Comparison of ENCODE assay signal across 15 cellular contexts in genomic region chr12:108985750-108986149, GRCh38. TPM values are rescaled to one million over a fixed set of nuclear protein-coding genes. Genes with fewer than 3 reads are reported as not detected.
DNase-seq lines count a peak whose midpoint lies in the region; ATAC-seq, FAIRE-seq and TF ChIP-seq lines count a peak whose summit lies in the region.
"Had no signal": no experiment of that assay in that cellular context is flagged by ENCODE, and none has a peak within 500 bp of the region (broad histone marks: within the 10 kb centered on the region; RNA-seq: fewer than 3 reads in every experiment).

No MANE protein-coding gene starts in this region.

- no peak overlapping the region for H2BK12ac ChIP-seq in H1 (ENCODE audit: low read depth, low read length)

- H2BK120ac ChIP-seq in H1 (replicated peaks; ENCODE audit: low read depth, low read length): no peak overlapping the region

- H3K9me3 Mint-ChIP-seq in CD4-positive, alpha-beta memory T cell: peaks cover 0 to 8% (median 0%) of the 10 kb centered on the region in 8 donors

- no peak overlapping the region for H2BK15ac ChIP-seq in H1 (ENCODE audit: low read length)

- TF ChIP-seq RAD21 in H1 (IDR thresholded peaks at IDR 0.05 in 1 of 2, conservative IDR thresholded peaks at IDR 0.05 in 1 of 2; ENCODE audit: low read depth in 2 of 2, low read length in 2 of 2): no peak

- H3K4me1 ChIP-seq in H1 (replicated peaks in 1 of 4; ENCODE audit: control insufficient read depth in 3 of 4, insufficient read depth in 4 of 4, low read length in 3 of 4) (no peaks in the 10 kb centered on the region), parathyroid adenoma (no peaks in the 10 kb centered on the region)
- H3K4me1 ChIP-seq in CD4-positive, alpha-beta memory T cell (ENCODE audit: insufficient read depth, low read length): no peaks in the 10 kb centered on the region
- H3K4me1 ChIP-seq: BE2C had no signal

- H3K79me1 ChIP-seq in H1 (ENCODE audit: low read depth, low read length): no peaks in the 10 kb centered on the region

- no peak overlapping the region for H3K18ac ChIP-seq in H1 (ENCODE audit: extremely low read depth, low read length)

- H3K27me3 Mint-ChIP-seq in CD4-positive, alpha-beta memory T cell: peaks cover 3 to 5% of the 10 kb centered on the region in 2 donors

- CTCF ChIA-PET in H1 (lab: Charles Lee; ENCODE audit: partially characterized antibody): interaction anchor here (0.5 to 1.1 kb wide), 2 partner anchors 32 to 67 kb away, joined by 4 to 5 read pairs; no protein-coding TSS in a partner anchor
- CTCF ChIA-PET in CD4-positive, alpha-beta memory T cell (lab: Charles Lee; ENCODE audit: partially characterized antibody): no interaction called here

- no peak overlapping the region for H3K56ac ChIP-seq in H1 (replicated peaks; ENCODE audit: insufficient read length, low read depth, low read length)

- H3K4me2 ChIP-seq in H1 (ENCODE audit: insufficient read depth in 1 of 2, low read depth in 2 of 2, low read length in 2 of 2) (no peak overlapping the region), parathyroid adenoma (ENCODE audit: low read length) (no peak overlapping the region)

- no peak overlapping the region for H3K4ac ChIP-seq in H1 (replicated peaks; ENCODE audit: insufficient read length, low read depth, low read length)

- ATAC-seq in GM19455 (IDR thresholded peaks at IDR 0.05; ENCODE audit: unreplicated experiment): no peak

- peak overlapping the region; percentile 70 for H3K14ac ChIP-seq in H1 (ENCODE audit: insufficient read length)

- H4K5ac ChIP-seq in H1 (ENCODE audit: insufficient read length, low read depth, low read length): no peak overlapping the region

- H2AK5ac ChIP-seq in H1 (ENCODE audit: low read depth, low read length): no peak overlapping the region

- H3K4me3 ChIP-seq in LNCaP clone FGC (ENCODE audit: low read depth, low read length) (no peak overlapping the region), H1 (ENCODE audit: extremely low read depth in 1 of 4, insufficient read depth in 2 of 4, low read depth in 3 of 4, low read length in 4 of 4) (no peak overlapping the region), parathyroid adenoma (ENCODE audit: low read depth, low read length) (no peak overlapping the region)
- no peak overlapping the region for H3K4me3 ChIP-seq in CD4-positive, alpha-beta memory T cell (ENCODE audit: low read length in 2 of 2)

- peak; percentile 12 for DNase-seq in G401 (ENCODE audit: low spot score)
- DNase-seq in LNCaP clone FGC (ENCODE audit: low read depth): peak; percentile 71
- no peak for DNase-seq in H1 (ENCODE audit: low read depth in 1 of 2, low spot score in 2 of 2)
- no peak for DNase-seq in CD4-positive, alpha-beta memory T cell
- DNase-seq in activated gamma-delta T cell (lab: John Stamatoyannopoulos, UW): no peak
- DNase-seq: BE2C; Caco-2; CD8-positive, alpha-beta memory T cell; H7 had no signal

- H3K36me3 ChIP-seq in H1 (ENCODE audit: control insufficient read depth in 2 of 4, insufficient read depth in 4 of 4, low read length in 3 of 4) (no peaks in the 10 kb centered on the region), parathyroid adenoma (ENCODE audit: control insufficient read depth, insufficient read depth, low read length) (no peaks in the 10 kb centered on the region)
- H3K36me3 ChIP-seq in CD4-positive, alpha-beta memory T cell (ENCODE audit: insufficient read depth, low read length): no peaks in the 10 kb centered on the region
- H3K36me3 ChIP-seq: BE2C had no signal

- TF ChIP-seq CTCF in LNCaP clone FGC (IDR thresholded peaks at IDR 0.05; ENCODE audit: control insufficient read depth, extremely low read depth, insufficient read depth) (no peak), H1 (IDR thresholded peaks at IDR 0.05; ENCODE audit: control extremely low read depth in 1 of 3, insufficient read depth in 1 of 3, low read depth in 1 of 3, low read length in 3 of 3) (no peak), parathyroid adenoma (IDR thresholded peaks at IDR 0.05) (no peak)

- no peak overlapping the region for H3K23ac ChIP-seq in H1 (ENCODE audit: insufficient read length)

- peaks cover 0 to 5% of the 10 kb centered on the region in 2 experiments for H4K20me1 ChIP-seq in H1 (replicated peaks in 1 of 2; ENCODE audit: control insufficient read depth in 1 of 2, insufficient read depth in 2 of 2, low read length in 2 of 2)

- H3K27me3 ChIP-seq in H1 (replicated peaks in 1 of 4; ENCODE audit: control insufficient read depth in 3 of 4, extremely low read depth in 1 of 4, insufficient read depth in 3 of 4, low read length in 3 of 4): no peaks in the 10 kb centered on the region
- H3K27me3 ChIP-seq in parathyroid adenoma (ENCODE audit: control insufficient read depth, insufficient read depth, low read length): no peaks in the 10 kb centered on the region
- H3K27me3 ChIP-seq in CD4-positive, alpha-beta memory T cell (ENCODE audit: insufficient read depth, low read length): no peaks in the 10 kb centered on the region
- H3K27me3 ChIP-seq: BE2C had no signal

- no peak for FAIRE-seq in H1 (lab: Jason Lieb, UNC)
- FAIRE-seq: A204.1 had no signal

- no peak overlapping the region for H3K4me3 Mint-ChIP-seq in CD4-positive, alpha-beta memory T cell
- H3K4me3 Mint-ChIP-seq: CD14-positive monocyte; CD8-positive, alpha-beta memory T cell had no signal

- no peak overlapping the region for H4K8ac ChIP-seq in H1 (ENCODE audit: extremely low read depth, insufficient read depth, low read length)

- TF ChIP-seq POLR2A in H1 (IDR thresholded peaks at IDR 0.05; ENCODE audit: control extremely low read depth in 1 of 2, low read depth in 2 of 2, low read length in 2 of 2): no peak

- H3K9ac ChIP-seq in H1 (replicated peaks in 1 of 4; ENCODE audit: extremely low read depth in 1 of 4, low read depth in 3 of 4, low read length in 3 of 4): no peak overlapping the region
- no peak overlapping the region for H3K9ac ChIP-seq in parathyroid adenoma

- H3K79me2 ChIP-seq in H1 (ENCODE audit: control insufficient read depth in 1 of 2, insufficient read depth in 2 of 2, low read length in 2 of 2): no peaks in the 10 kb centered on the region
- peaks cover 6% of the 10 kb centered on the region for H3K79me2 ChIP-seq in parathyroid adenoma

- TF ChIP-seq EP300 in H1 (IDR thresholded peaks at IDR 0.05; ENCODE audit: borderline replicate concordance in 1 of 2, low read depth in 2 of 2, low read length in 2 of 2): no peak

- no peaks in the 10 kb centered on the region for H3K4me1 Mint-ChIP-seq in CD4-positive, alpha-beta memory T cell
- H3K4me1 Mint-ChIP-seq: CD14-positive monocyte; CD8-positive, alpha-beta memory T cell had no signal

- intact Hi-C loops in CD4-positive, alpha-beta memory T cell (cut with micrococcal nuclease): no loop called here

- no peak overlapping the region for H4K91ac ChIP-seq in H1 (replicated peaks; ENCODE audit: insufficient read length, low read length)

- H2BK5ac ChIP-seq in H1 (ENCODE audit: low read depth, low read length): no peak overlapping the region

- no peak overlapping the region for H3K27ac ChIP-seq in H1 (ENCODE audit: low read depth, low read length)
- H3K27ac ChIP-seq in parathyroid adenoma: peak overlapping the region; percentile 13
- no peak overlapping the region for H3K27ac ChIP-seq in CD4-positive, alpha-beta memory T cell (ENCODE audit: low read depth, low read length)
- H3K27ac ChIP-seq: HL-60 had no signal

- H2AFZ ChIP-seq in H1 (ENCODE audit: low read length) (no peak overlapping the region; the same call in 1 of the 2 replicates), parathyroid adenoma (peak overlapping the region; percentile 2)

- no peaks in the 10 kb centered on the region for H3K36me3 Mint-ChIP-seq in CD4-positive, alpha-beta memory T cell
- H3K36me3 Mint-ChIP-seq: CD14-positive monocyte had no signal

- WGBS in H1 (ENCODE audit: extremely low coverage in 1 of 2, insufficient coverage in 1 of 2, insufficient read length in 1 of 2, insufficient replicate concordance in 2 of 2, low coverage in 1 of 2, low lambda C conversion rate in 2 of 2, missing lambda C conversion rate in 1 of 2), 2 experiments: 91% methylated on average over 2 of the region's 2 CpGs; no CpG with 5 or more reads in 1 of the 2 experiments

- H2BK20ac ChIP-seq in H1 (ENCODE audit: low read length): no peak overlapping the region

- no peak overlapping the region for H3K27ac Mint-ChIP-seq in CD4-positive, alpha-beta memory T cell
- H3K27ac Mint-ChIP-seq: CD14-positive monocyte had no signal

- in situ Hi-C loops in G401 (cut with HindIII; ENCODE audit: low sequenced_read_pairs): no loop called here

- H3K9me3 ChIP-seq in H1 (ENCODE audit: insufficient read depth in 2 of 2, low read depth in 1 of 2, low read length in 1 of 2) (peaks cover 0 to 18% of the 10 kb centered on the region in 2 experiments; a peak in 1 of 4 replicates), parathyroid adenoma (ENCODE audit: control insufficient read depth, low read length) (no peaks in the 10 kb centered on the region)
- no peaks in the 10 kb centered on the region for H3K9me3 ChIP-seq in CD4-positive, alpha-beta memory T cell (ENCODE audit: control insufficient read depth in 1 of 2, low read length in 2 of 2)
- H3K9me3 ChIP-seq: BE2C, Caco-2 had no signal

- peaks cover 17% of the 10 kb centered on the region; the same call in 1 of the 2 replicates for H3K23me2 ChIP-seq in H1 (ENCODE audit: low read depth, low read length)

- POLR2A ChIA-PET in H1 (lab: Charles Lee; ENCODE audit: partially characterized antibody): no interaction called here
- POLR2A ChIA-PET in CD4-positive, alpha-beta memory T cell (lab: Charles Lee; ENCODE audit: partially characterized antibody): no interaction called here

TF ChIP-seq in H1, 55 proteins besides CTCF, POLR2A, EP300 and RAD21 (continues in another document):
- TF ChIP-seq BACH1 (IDR thresholded peaks at IDR 0.05; ENCODE audit: low read length) (no peak), ASH2L (IDR thresholded peaks at IDR 0.05; ENCODE audit: low read length) (no peak), EGR1 (IDR thresholded peaks at IDR 0.05; ENCODE audit: borderline replicate concordance, low read depth, low read length) (no peak), ZNF274 (IDR thresholded peaks at IDR 0.05; ENCODE audit: borderline replicate concordance, extremely low read depth, low read length) (no peak), SAP30 (IDR thresholded peaks at IDR 0.05; ENCODE audit: insufficient read depth, insufficient replicate concordance, low read length) (no peak), SP1 (IDR thresholded peaks at IDR 0.05; ENCODE audit: low read depth, low read length) (no peak)

RNA-seq across cellular contexts. Expression of gene SVOP, which starts 35.1 kb away (rescaled TPM):
- total RNA-seq in G401 (2014; rRNA removed; shearing (Covaris generic)): 0.25 and 1.0 TPM in 2 replicates
- total RNA-seq in H1 (2021; fragmentation: NEBNext Ultra II Directional; extraction: Animal tissue kit (Norgen Biotek cat#: 25700)): 0.33 TPM in 1 of 2 replicates, not detected in the other
- polyA plus RNA-seq in H1 (2011; rRNA removed): 0.05 and 0.06 TPM in 2 replicates
- 0.17 TPM for polyA plus RNA-seq in H1 (2011; cell fraction: cytosol; rRNA removed)
- 0.26 TPM for polyA plus RNA-seq in H1 (2011; cell fraction: nucleus; rRNA removed)
- polyA plus RNA-seq in H1 (2012, experiment 1 of 2): 0.03 to 0.24 TPM (median 0.04 TPM) in 4 replicates
- 0.03 TPM for polyA plus RNA-seq in H1 (2012, experiment 2 of 2)
- 0.04 TPM for polyA plus RNA-seq in H1 (2013, experiment 1 of 2)
- polyA plus RNA-seq in H1 (2013, experiment 2 of 2): 0.09 TPM
- 0.28 and 1.4 TPM in 2 replicates for polyA minus RNA-seq in H1 (2011; rRNA and poly(A)+ RNA removed)
- not detected for polyA minus RNA-seq in H1 (2011; cell fraction: cytosol; rRNA and poly(A)+ RNA removed)
- not detected for polyA minus RNA-seq in H1 (2011; cell fraction: nucleus; rRNA and poly(A)+ RNA removed)
- not detected for total RNA-seq in CD4-positive, alpha-beta memory T cell
- not detected for polyA plus RNA-seq in CD4-positive, alpha-beta memory T cell
- total RNA-seq: CD8-positive, alpha-beta memory T cell had no signal
- polyA plus RNA-seq: AG04450; CD14-positive monocyte; CD8-positive, alpha-beta memory T cell had no signal

Comparison
In these comparisons a context has a peak if more than half of its experiments do, and no peak if none do; other contexts are left out.
1. DNase-seq: peak in G401 (single experiment) and LNCaP clone FGC (single experiment); none in H1 (0 of 2), CD4-positive, alpha-beta memory T cell (0 of 5) and activated gamma-delta T cell (single experiment).